In the genomic region with DNA sequence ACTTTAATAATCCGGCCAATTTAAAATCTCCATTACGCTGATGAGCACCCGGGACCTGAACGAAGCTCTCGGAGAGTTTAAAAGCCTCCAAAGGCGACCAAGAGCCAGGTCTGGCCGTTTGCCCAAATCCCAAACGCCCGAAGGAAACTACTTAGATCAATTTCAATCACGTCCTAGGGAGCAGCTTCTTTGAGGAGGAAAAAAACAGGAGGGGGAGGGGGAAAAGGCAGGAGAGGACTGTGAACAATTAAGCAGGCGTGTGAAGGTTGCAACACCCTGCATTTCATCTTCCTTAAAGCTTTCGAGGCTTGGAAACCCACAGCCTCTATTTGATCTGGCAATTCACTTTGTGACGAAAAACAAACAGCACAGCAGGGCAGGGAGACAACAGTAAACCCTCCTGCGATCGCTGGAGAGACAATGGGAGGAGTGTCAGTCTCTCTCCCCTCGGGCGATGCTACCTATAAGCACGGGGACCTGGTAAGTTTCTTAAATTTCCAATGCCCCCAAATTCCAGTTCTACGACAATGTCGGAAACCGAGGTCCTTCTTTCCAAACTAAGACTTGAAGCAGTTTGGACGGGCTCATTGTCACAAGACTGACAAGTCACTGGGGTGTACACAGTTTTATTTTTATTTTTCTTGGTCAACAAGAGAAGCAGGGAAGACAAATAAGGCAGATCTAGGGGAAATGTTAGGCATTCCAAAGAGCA, we compare ENCODE assay signal across 1 cellular context.
TF ChIP-seq lines count a peak whose summit lies in the region.

No MANE protein-coding gene starts in this region.

TF ChIP-seq in HEK293, 187 proteins besides CTCF, POLR2A, EP300 and RAD21 (continued from another document):
- TF ChIP-seq, protein P1, sequence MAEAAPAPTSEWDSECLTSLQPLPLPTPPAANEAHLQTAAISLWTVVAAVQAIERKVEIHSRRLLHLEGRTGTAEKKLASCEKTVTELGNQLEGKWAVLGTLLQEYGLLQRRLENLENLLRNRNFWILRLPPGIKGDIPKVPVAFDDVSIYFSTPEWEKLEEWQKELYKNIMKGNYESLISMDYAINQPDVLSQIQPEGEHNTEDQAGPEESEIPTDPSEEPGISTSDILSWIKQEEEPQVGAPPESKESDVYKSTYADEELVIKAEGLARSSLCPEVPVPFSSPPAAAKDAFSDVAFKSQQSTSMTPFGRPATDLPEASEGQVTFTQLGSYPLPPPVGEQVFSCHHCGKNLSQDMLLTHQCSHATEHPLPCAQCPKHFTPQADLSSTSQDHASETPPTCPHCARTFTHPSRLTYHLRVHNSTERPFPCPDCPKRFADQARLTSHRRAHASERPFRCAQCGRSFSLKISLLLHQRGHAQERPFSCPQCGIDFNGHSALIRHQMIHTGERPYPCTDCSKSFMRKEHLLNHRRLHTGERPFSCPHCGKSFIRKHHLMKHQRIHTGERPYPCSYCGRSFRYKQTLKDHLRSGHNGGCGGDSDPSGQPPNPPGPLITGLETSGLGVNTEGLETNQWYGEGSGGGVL (tag by site-specific recombination; IDR thresholded peaks at IDR 0.05) = peak; percentile 63
- TF ChIP-seq FEZF1 (tag by site-specific recombination; IDR thresholded peaks at IDR 0.05) (peak; percentile 84), ZSCAN23 (tag by site-specific recombination; IDR thresholded peaks at IDR 0.05) (no peak), ZNF426 (tag by site-specific recombination; IDR thresholded peaks at IDR 0.05) (no peak), KLF1 (tag by site-specific recombination; IDR thresholded peaks at IDR 0.05) (no peak), PATZ1 (tag by site-specific recombination; IDR thresholded peaks at IDR 0.05) (no peak; the same call in 1 of the 2 replicates), ZEB2 (tag by site-specific recombination; IDR thresholded peaks at IDR 0.05) (no peak; the same call in 1 of the 2 replicates), HOXA7 (CRISPR knock-in tag; IDR thresholded peaks at IDR 0.05; ENCODE audit: borderline replicate concordance) (no peak), ZNF518A (tag by site-specific recombination; conservative IDR thresholded peaks at IDR 0.05; ENCODE audit: low read depth) (0 out of 2 replicates have a peak, but pooled peaks have one; percentile 20), ZNF768 (tag by site-specific recombination; IDR thresholded peaks at IDR 0.05) (no peak), ZNF223 (tag by site-specific recombination; IDR thresholded peaks at IDR 0.05) (no peak), ZNF416 (tag by site-specific recombination; IDR thresholded peaks at IDR 0.05) (no peak), ZNF354C (tag by site-specific recombination; IDR thresholded peaks at IDR 0.05; ENCODE audit: borderline replicate concordance, low read depth) (no peak), PRDM1 (tag by site-specific recombination; IDR thresholded peaks at IDR 0.05) (peak; percentile 49; the same call in 1 of the 2 replicates)
